In genomic region chr16:53773150-53773846, GRCh38 we compare ENCODE assay signal across 8 cellular contexts.
DNase-seq lines count a peak whose midpoint lies in the region; ATAC-seq and TF ChIP-seq lines count a peak whose summit lies in the region.

No MANE protein-coding gene starts in this region.

- H3K36me3 ChIP-seq in right lobe of liver: no peaks in the 10 kb centered on the region

- no peaks in the 10 kb centered on the region for H3K36me3 Mint-ChIP-seq in activated naive CD4-positive, alpha-beta T cell treated with anti-CD3 and anti-CD28 coated beads for 36 hours (ENCODE audit: low read depth)

- TF ChIP-seq POLR2A in right lobe of liver (IDR thresholded peaks at IDR 0.05): no peak

- H3K27ac Mint-ChIP-seq in activated naive CD4-positive, alpha-beta T cell treated with anti-CD3 and anti-CD28 coated beads for 36 hours: no peak overlapping the region

- H3K27ac ChIP-seq in right lobe of liver: no peak overlapping the region

- WGBS in right lobe of liver (ENCODE audit: insufficient coverage, low coverage, low lambda C conversion rate, missing lambda C conversion rate): 14% methylated on average over 5 of the region's 5 CpGs

- no peak overlapping the region for H3K4me3 ChIP-seq in choroid plexus epithelial cell (ENCODE audit: low read depth, low read length)
- no peak overlapping the region for H3K4me3 ChIP-seq in right lobe of liver

- peaks cover 0 to 33% (median 15%) of the 10 kb centered on the region in 4 donors for H3K4me1 ChIP-seq in right lobe of liver

- CTCF ChIA-PET in activated naive CD4-positive, alpha-beta T cell treated with anti-CD3 and anti-CD28 coated beads for 36 hours (lab: Charles Lee): interaction anchor here (0.6 to 1.0 kb wide), 2 partner anchors 19 to 499 kb away, joined by 3 read pairs; no protein-coding TSS in a partner anchor

- no peaks in the 10 kb centered on the region for H3K27me3 Mint-ChIP-seq in activated naive CD4-positive, alpha-beta T cell treated with anti-CD3 and anti-CD28 coated beads for 36 hours (ENCODE audit: low read depth)

- H3K4me3 Mint-ChIP-seq in activated naive CD4-positive, alpha-beta T cell treated with anti-CD3 and anti-CD28 coated beads for 36 hours: no peak overlapping the region

- peak; percentile 75 for TF ChIP-seq CTCF in choroid plexus epithelial cell (conservative IDR thresholded peaks at IDR 0.05; ENCODE audit: low read depth, low read length)
- peak; percentile 51 to 66 (median 61) for TF ChIP-seq CTCF in right lobe of liver (IDR thresholded peaks at IDR 0.05)

- peak; percentile 40 for DNase-seq in activated naive CD4-positive, alpha-beta T cell treated with anti-CD3 and anti-CD28 coated beads for 36 hours
- no peak for DNase-seq in activated naive CD4-positive, alpha-beta T cell treated with anti-CD3 and anti-CD28 coated beads, Interleukin-2, amount 50 U/mL, for 16 hours
- peak; percentile 60 for DNase-seq in HK-2 (ENCODE audit: unreplicated experiment)
- DNase-seq in NCI-H774 (lab: John Stamatoyannopoulos, UW): peak; percentile 75
- peak; percentile 93 for DNase-seq in choroid plexus epithelial cell (ENCODE audit: low read depth)
- DNase-seq in right lobe of liver: no peak
- DNase-seq in activated CD4-positive, CD25-positive, alpha-beta regulatory T cell (lab: John Stamatoyannopoulos, UW): no peak

- ATAC-seq in right lobe of liver: peak; percentile 80 to 91 (median 86)
- no peak for ATAC-seq in HG02763 (IDR thresholded peaks at IDR 0.05; ENCODE audit: unreplicated experiment)

- no peaks in the 10 kb centered on the region for H3K27me3 ChIP-seq in right lobe of liver

- H3K4me1 Mint-ChIP-seq in activated naive CD4-positive, alpha-beta T cell treated with anti-CD3 and anti-CD28 coated beads for 36 hours (ENCODE audit: low read depth): peaks cover 31% of the 10 kb centered on the region

- no peaks in the 10 kb centered on the region for H3K9me3 Mint-ChIP-seq in activated naive CD4-positive, alpha-beta T cell treated with anti-CD3 and anti-CD28 coated beads for 36 hours

- intact Hi-C loops in activated naive CD4-positive, alpha-beta T cell treated with anti-CD3 and anti-CD28 coated beads for 36 hours (cut with micrococcal nuclease): loop anchor here (2.0 to 5.0 kb wide), 4 partner anchors 120 to 1164 kb away; no protein-coding TSS in a partner anchor
- intact Hi-C loops in right lobe of liver (cut with DNase I): no loop called here

- no peaks in the 10 kb centered on the region for H3K9me3 ChIP-seq in right lobe of liver

Comparison
In these comparisons a context has a peak if more than half of its experiments do, and no peak if none do; other contexts are left out.
1. DNase-seq: peak in activated naive CD4-positive, alpha-beta T cell treated with anti-CD3 and anti-CD28 coated beads for 36 hours (single experiment), HK-2 (single experiment), NCI-H774 (single experiment) and choroid plexus epithelial cell (single experiment); none in activated naive CD4-positive, alpha-beta T cell treated with anti-CD3 and anti-CD28 coated beads, Interleukin-2, amount 50 U/mL, for 16 hours (single experiment), right lobe of liver (0 of 3) and activated CD4-positive, CD25-positive, alpha-beta regulatory T cell (0 of 4).